In genomic region chr5:162243651-162244050, GRCh38 we compare ENCODE assay signal across 25 cellular contexts.
"Had no signal": no experiment of that assay in that cellular context is flagged by ENCODE, and none has a peak within 500 bp of the region (broad histone marks: within the 10 kb centered on the region; RNA-seq: fewer than 3 reads in every experiment).

No MANE protein-coding gene starts in this region.

- H3K4me1 ChIP-seq: colonic mucosa, esophagus muscularis mucosa, esophagus squamous epithelium, foreskin keratinocyte, gastrocnemius medialis, gastroesophageal sphincter, heart left ventricle, heart right ventricle had no signal

- H3K9me3 Mint-ChIP-seq: dendritic cell treated with granulocyte-macrophage colony-stimulating factor and Interleukin-4, amounts not matched to agents 40 ng/mL and 50 ng/mL, for 4 days had no signal

- H3K4me3 Mint-ChIP-seq: dendritic cell treated with granulocyte-macrophage colony-stimulating factor and Interleukin-4, amounts not matched to agents 40 ng/mL and 50 ng/mL, for 4 days; effector memory CD8-positive, alpha-beta T cell; endodermal cell had no signal

- H3K9me3 ChIP-seq: colonic mucosa, esophagus muscularis mucosa, esophagus squamous epithelium, gastrocnemius medialis, gastroesophageal sphincter, heart left ventricle, heart right ventricle had no signal

- H3K27me3 Mint-ChIP-seq: dendritic cell treated with granulocyte-macrophage colony-stimulating factor and Interleukin-4, amounts not matched to agents 40 ng/mL and 50 ng/mL, for 4 days; effector memory CD8-positive, alpha-beta T cell had no signal

- H3K27me3 ChIP-seq: colonic mucosa, dorsolateral prefrontal cortex, esophagus muscularis mucosa, esophagus squamous epithelium, foreskin keratinocyte, gastrocnemius medialis, heart left ventricle, heart right ventricle had no signal

- H3K27ac ChIP-seq: colonic mucosa, coronary artery, dorsolateral prefrontal cortex, epithelial cell of prostate, esophagus muscularis mucosa, esophagus squamous epithelium, foreskin keratinocyte, gastrocnemius medialis, gastroesophageal sphincter, heart left ventricle, heart right ventricle had no signal

- ATAC-seq: effector memory CD8-positive, alpha-beta T cell; esophagus mucosa; foreskin keratinocyte; gastrocnemius medialis; gastroesophageal sphincter; heart left ventricle; heart right ventricle had no signal

- DNase-seq: colonic mucosa; cortex of kidney; dermis blood vessel endothelial cell; dorsolateral prefrontal cortex; effector CD4-positive, alpha-beta T cell; effector CD8-positive, alpha-beta T cell; effector memory CD4-positive, alpha-beta T cell; effector memory CD8-positive, alpha-beta T cell; endodermal cell; erythroblast; esophagus squamous epithelium; foreskin fibroblast; foreskin keratinocyte; foreskin melanocyte; gastrocnemius medialis; glutamatergic neuron; head of caudate nucleus; heart left ventricle; heart right ventricle had no signal

- H3K27ac Mint-ChIP-seq: dendritic cell treated with granulocyte-macrophage colony-stimulating factor and Interleukin-4, amounts not matched to agents 40 ng/mL and 50 ng/mL, for 4 days; effector memory CD8-positive, alpha-beta T cell; endodermal cell had no signal

- H3K4me3 ChIP-seq: colonic mucosa, coronary artery, dorsolateral prefrontal cortex, esophagus muscularis mucosa, esophagus squamous epithelium, gastrocnemius medialis, gastroesophageal sphincter, heart left ventricle, heart right ventricle had no signal

- H3K36me3 ChIP-seq: colonic mucosa, esophagus muscularis mucosa, esophagus squamous epithelium, gastrocnemius medialis, gastroesophageal sphincter, heart left ventricle, heart right ventricle had no signal
